7 cellular contexts compared by ENCODE assay signal in genomic region chr17:77214743-77215142, GRCh38.
DNase-seq lines count a peak whose midpoint lies in the region; ATAC-seq and TF ChIP-seq lines count a peak whose summit lies in the region.

No MANE protein-coding gene starts in this region.

- H3K9me3 ChIP-seq in spleen: no peaks in the 10 kb centered on the region

- H3K4me3 ChIP-seq in Jurkat, Clone E6-1 (ENCODE audit: low read length): no peak overlapping the region
- no peak overlapping the region for H3K4me3 ChIP-seq in spleen

- DNase-seq in EH (ENCODE audit: low read depth) (peak; percentile 54), left ventricle myocardium superior (peak; percentile 49), spleen (no peak)
- peak; percentile 11 for DNase-seq in Jurkat, Clone E6-1 (ENCODE audit: low read depth, low spot score)
- DNase-seq in activated CD4-positive, alpha-beta T cell treated with anti-CD3 and anti-CD28 coated beads, Interleukin-2, amount 50 U/mL, for 48 hours: peak; percentile 10 to 30
- no peak for DNase-seq in activated CD8-positive, alpha-beta memory T cell treated with anti-CD3 and anti-CD28 coated beads, Interleukin-2, amount 50 U/mL, for 48 hours

- intact Hi-C loops in left ventricle myocardium superior (cut with micrococcal nuclease) (no loop called here), spleen (cut with DNase I; ENCODE audit: low total_unique reads) (no loop called here)

- H3K4me1 ChIP-seq in spleen: peaks cover 17 to 74% (median 54%) of the 10 kb centered on the region in 6 donors

- TF ChIP-seq CTCF in spleen (IDR thresholded peaks at IDR 0.05 in 8 of 11, conservative IDR thresholded peaks at IDR 0.05 in 3 of 11): peak in 9 of 11 experiments; percentile 11 to 73 (median 48)

- no peaks in the 10 kb centered on the region for H3K27me3 ChIP-seq in spleen (replicated peaks in 1 of 7)

- WGBS in spleen, 5 donors: 57 to 68% (median 67%) methylated on average over 11 of the region's 11 CpGs

- ATAC-seq in left ventricle myocardium superior (peak; percentile 74), HG03571 (IDR thresholded peaks at IDR 0.05; ENCODE audit: unreplicated experiment) (no peak)

- peak overlapping the region in 4 of 8 donors; percentile 16 to 42 (median 24) for H3K27ac ChIP-seq in spleen

- no peak for TF ChIP-seq POLR2A in spleen (IDR thresholded peaks at IDR 0.05)

- peaks cover 5 to 95% (median 77%) of the 10 kb centered on the region in 6 donors for H3K36me3 ChIP-seq in spleen

Comparison
In these comparisons a context has a peak if more than half of its experiments do, and no peak if none do; other contexts are left out.
1. DNase-seq: peak in EH (single experiment), Jurkat, Clone E6-1 (single experiment), activated CD4-positive, alpha-beta T cell treated with anti-CD3 and anti-CD28 coated beads, Interleukin-2, amount 50 U/mL, for 48 hours (2 of 2) and left ventricle myocardium superior (single experiment); none in spleen (single experiment) and activated CD8-positive, alpha-beta memory T cell treated with anti-CD3 and anti-CD28 coated beads, Interleukin-2, amount 50 U/mL, for 48 hours (single experiment).